ENCODE assay signal across 19 cellular contexts in genomic region chr10:11042375-11042774, GRCh38.
"Had no signal": no experiment of that assay in that cellular context is flagged by ENCODE, and none has a peak within 500 bp of the region (broad histone marks: within the 10 kb centered on the region; RNA-seq: fewer than 3 reads in every experiment).

No MANE protein-coding gene starts in this region.

- H3K4me3 ChIP-seq: esophagus muscularis mucosa, gastrocnemius medialis, lung, prostate gland, right lobe of liver, stomach, thoracic aorta, transverse colon had no signal

- H3K27ac ChIP-seq: epithelial cell of prostate, esophagus muscularis mucosa, gastrocnemius medialis, parathyroid adenoma, prostate gland, right lobe of liver, stomach, thoracic aorta, transverse colon had no signal

- H3K4me1 ChIP-seq: parathyroid adenoma, prostate gland, right lobe of liver had no signal

- DNase-seq: effector memory CD8-positive, alpha-beta T cell; gastrocnemius medialis; glutamatergic neuron; left ventricle myocardium superior; mesendoderm; naive B cell; right lobe of liver; stimulated activated CD4-positive, alpha-beta T cell treated with anti-CD3 and anti-CD28 coated beads, Interleukin-2, amount 100 ng/mL, for 24 hours; stimulated activated CD4-positive, alpha-beta T cell treated with anti-CD3 and anti-CD28 coated beads, Interleukin-4, amount 100 ng/mL, for 4 hours; stimulated activated naive B cell treated with anti-CD40 and anti-IgM and Interleukin-4, amounts not matched to agents 10 μg/mL and 1 μg/mL and 100 μg/mL, for 72 hours; stomach; substantia nigra; transverse colon had no signal

- H3K27me3 ChIP-seq: esophagus muscularis mucosa, gastrocnemius medialis, right lobe of liver, stomach, transverse colon had no signal

- H2AFZ ChIP-seq: parathyroid adenoma had no signal

- H3K9me3 ChIP-seq: esophagus muscularis mucosa, gastrocnemius medialis, prostate gland, right lobe of liver, stomach, thoracic aorta, transverse colon had no signal

- H3K36me3 ChIP-seq: gastrocnemius medialis, prostate gland, right lobe of liver, thoracic aorta, transverse colon had no signal

- ATAC-seq: effector memory CD8-positive, alpha-beta T cell; gastrocnemius medialis; left ventricle myocardium superior; right lobe of liver; stimulated activated naive B cell treated with anti-CD40 and anti-IgM and Interleukin-4, amounts not matched to agents 10 μg/mL and 1 μg/mL and 100 μg/mL, for 72 hours had no signal

- H3K9ac ChIP-seq: parathyroid adenoma had no signal
